Comparison of ENCODE assay signal across 8 cellular contexts in the genomic region with DNA sequence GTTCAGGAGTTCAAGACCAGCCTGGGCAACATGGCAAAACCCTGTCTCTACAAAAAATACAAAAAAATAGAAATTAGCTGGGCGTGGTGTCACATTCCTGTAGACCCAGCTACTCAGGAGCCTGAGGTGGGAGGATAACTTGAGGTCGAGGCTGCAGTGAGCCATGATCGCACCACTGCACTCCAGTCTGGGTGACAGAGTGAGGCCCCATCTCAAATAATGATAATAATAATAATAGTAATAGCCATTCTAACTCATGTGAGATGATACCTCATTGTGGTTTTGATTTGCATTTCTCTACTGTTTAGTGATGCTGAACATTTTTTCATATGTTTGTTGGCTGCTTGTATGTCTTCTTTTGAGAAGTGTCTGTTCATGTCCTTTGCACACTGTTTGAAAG.
A peak's percentile ranks its signal among the peaks of the same experiment; 100 is the strongest.
DNase-seq lines count a peak whose midpoint lies in the region; ATAC-seq and TF ChIP-seq lines count a peak whose summit lies in the region.
"Not testable (repeated sequence)": the region's sequence is repeated elsewhere in the genome, so short reads cannot be mapped to it uniquely, and the experiment has no call there.

No MANE protein-coding gene starts in this region.

- not testable (repeated sequence) for TF ChIP-seq CTCF in GM12864 (IDR thresholded peaks at IDR 0.05; ENCODE audit: low read depth, low read length, missing control alignments); SU-DHL-6 (IDR thresholded peaks at IDR 0.05; ENCODE audit: insufficient read depth, low read length, poor library complexity, severe bottlenecking)

- peak overlapping the region; percentile 62 for H3K9ac ChIP-seq in SU-DHL-6 (ENCODE audit: low read length)

- not testable (repeated sequence) for H3K27me3 ChIP-seq in SU-DHL-6 (ENCODE audit: low read length)

- not testable (repeated sequence) for H3K9me3 ChIP-seq in SU-DHL-6 (ENCODE audit: insufficient read depth, low read length)

- peak overlapping the region; percentile 96 for H3K27ac ChIP-seq in SU-DHL-6 (ENCODE audit: low read depth, low read length)

- peak; percentile 67 for DNase-seq in GM12864 (ENCODE audit: low read depth)

- ATAC-seq in GM18519 (IDR thresholded peaks at IDR 0.05; ENCODE audit: low FRiP score, unreplicated experiment) = peak; percentile 33
- peak; percentile 26 for ATAC-seq in GM19351 (IDR thresholded peaks at IDR 0.05; ENCODE audit: unreplicated experiment)
- ATAC-seq in GM21576 (IDR thresholded peaks at IDR 0.05; ENCODE audit: unreplicated experiment) = peak; percentile 33
- ATAC-seq in HG02870 (IDR thresholded peaks at IDR 0.05; ENCODE audit: unreplicated experiment) = peak; percentile 25
- peak; percentile 36 for ATAC-seq in HG03135 (IDR thresholded peaks at IDR 0.05; ENCODE audit: unreplicated experiment)
- ATAC-seq in HG03469 (IDR thresholded peaks at IDR 0.05; ENCODE audit: unreplicated experiment) = peak; percentile 33

- peak overlapping the region; percentile 73 for H3K4me2 ChIP-seq in SU-DHL-6 (ENCODE audit: low read depth, low read length, poor library complexity, severe bottlenecking)

- H3K36me3 ChIP-seq in SU-DHL-6 (ENCODE audit: low read length) = not testable (repeated sequence)

- H2AFZ ChIP-seq in SU-DHL-6 (ENCODE audit: low read depth, low read length, severe bottlenecking) = not testable (repeated sequence)

- H3K79me2 ChIP-seq in SU-DHL-6 (ENCODE audit: insufficient read depth, low read length) = not testable (repeated sequence)

- H3K4me3 ChIP-seq in GM12864 (ENCODE audit: low read depth, low read length); SU-DHL-6 (ENCODE audit: insufficient read depth, low read length, poor library complexity, severe bottlenecking): not testable (repeated sequence)

- peaks cover 61% of the 10 kb centered on the region for H3F3A ChIP-seq in SU-DHL-6 (ENCODE audit: insufficient read depth)

- not testable (repeated sequence) for H4K20me1 ChIP-seq in SU-DHL-6 (ENCODE audit: low read depth, low read length)

- not testable (repeated sequence) for H3K9me2 ChIP-seq in SU-DHL-6 (replicated peaks; ENCODE audit: insufficient read depth, low read length)
